In genomic region chr6:43702522-43703440, GRCh38 we compare ENCODE assay signal across 9 cellular contexts. TPM values are rescaled to one million over a fixed set of nuclear protein-coding genes. Genes with fewer than 3 reads are reported as not detected.
DNase-seq lines count a peak whose midpoint lies in the region; TF ChIP-seq lines count a peak whose summit lies in the region.
"Had no signal": no experiment of that assay in that cellular context is flagged by ENCODE, and none has a peak within 500 bp of the region (broad histone marks: within the 10 kb centered on the region; RNA-seq: fewer than 3 reads in every experiment).

No MANE protein-coding gene starts in this region.

- no peak for TF ChIP-seq CTCF in choroid plexus epithelial cell (conservative IDR thresholded peaks at IDR 0.05; ENCODE audit: low read depth, low read length)

- peak; percentile 45 for DNase-seq in COR-L47 (lab: John Stamatoyannopoulos, UW)
- DNase-seq in H4 (ENCODE audit: low spot score) = peak; percentile 93
- peak; percentile 15 to 29 for DNase-seq in NOMO-1 (lab: John Stamatoyannopoulos, UW; ENCODE audit: unreplicated experiment in 2 of 2)
- peak; percentile 87 for DNase-seq in choroid plexus epithelial cell (ENCODE audit: low read depth)
- peak; percentile 93 for DNase-seq in kidney tubule cell (ENCODE audit: low spot score)
- peak; percentile 57 for DNase-seq in stimulated activated CD8-positive, alpha-beta memory T cell treated with anti-CD3 and anti-CD28 coated beads, Interleukin-4, amount 100 ng/mL, for 48 hours
- DNase-seq in NCI-H2196 (lab: John Stamatoyannopoulos, UW; ENCODE audit: unreplicated experiment) = no peak
- no peak for DNase-seq in putamen (ENCODE audit: low spot score)

- no peak overlapping the region for H3K4me3 ChIP-seq in choroid plexus epithelial cell (ENCODE audit: low read depth, low read length)

RNA-seq across cellular contexts. Expression of gene MRPS18A, which starts 15.2 kb away (rescaled TPM):
- total RNA-seq in H4 (2014; rRNA removed; shearing (Covaris generic)) = 73.4 and 84.5 TPM in 2 replicates

RNA-seq across cellular contexts. Expression of gene RSPH9, which starts 57.9 kb away (rescaled TPM):
- not detected in 2 replicates for total RNA-seq in H4 (2014; rRNA removed; shearing (Covaris generic))
- total RNA-seq: T-cell had no signal

Comparison
In these comparisons a context has a peak if more than half of its experiments do, and no peak if none do; other contexts are left out.
1. DNase-seq: peak in COR-L47 (single experiment), H4 (single experiment), NOMO-1 (2 of 2), choroid plexus epithelial cell (single experiment), kidney tubule cell (single experiment) and stimulated activated CD8-positive, alpha-beta memory T cell treated with anti-CD3 and anti-CD28 coated beads, Interleukin-4, amount 100 ng/mL, for 48 hours (single experiment); none in NCI-H2196 (single experiment) and putamen (single experiment).